Comparison of ENCODE assay signal across 9 cellular contexts in the genomic region with DNA sequence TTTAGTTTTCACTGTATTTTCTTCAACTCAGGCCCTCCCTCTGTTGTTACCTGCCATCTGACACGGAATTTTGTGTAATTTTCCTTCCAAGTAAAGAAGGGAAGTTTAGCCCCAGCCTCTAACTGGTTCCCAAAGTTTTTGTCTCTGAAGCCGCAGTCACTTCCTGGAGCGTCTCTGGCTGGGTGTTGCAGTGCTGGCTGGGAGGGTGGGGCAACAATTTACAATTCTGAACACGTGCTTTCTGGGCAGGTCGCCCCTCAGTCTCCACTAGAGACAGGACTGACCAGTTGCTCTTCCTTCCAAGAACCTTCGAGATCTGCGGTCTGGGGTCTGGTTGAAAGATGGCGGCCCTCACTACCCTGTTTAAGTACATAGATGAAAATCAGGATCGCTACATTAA. TPM values are rescaled to one million over a fixed set of nuclear protein-coding genes. Genes with fewer than 3 reads are reported as not detected.
A peak's percentile ranks its signal among the peaks of the same experiment; 100 is the strongest.
DNase-seq lines count a peak whose midpoint lies in the region; ATAC-seq, FAIRE-seq and TF ChIP-seq lines count a peak whose summit lies in the region.
"Had no signal": no experiment of that assay in that cellular context is flagged by ENCODE, and none has a peak within 500 bp of the region (broad histone marks: within the 10 kb centered on the region; RNA-seq: fewer than 3 reads in every experiment).

No MANE protein-coding gene starts in this region.

- H3F3A ChIP-seq in smooth muscle cell (ENCODE audit: low read depth) = peaks cover 11% of the 10 kb centered on the region

- peak; percentile 73 for DNase-seq in RCC 7860 (ENCODE audit: low spot score)
- DNase-seq in adrenal gland = peak; percentile 29 to 83 (median 52)
- peak; percentile 62 for DNase-seq in hepatocyte (ENCODE audit: low spot score)
- no peak for DNase-seq in smooth muscle cell (lab: John Stamatoyannopoulos, UW; ENCODE audit: unreplicated experiment)
- DNase-seq in NCI-H345 treated with DMSO at 0.1 percent for 48 hours (lab: John Stamatoyannopoulos, UW; ENCODE audit: unreplicated experiment) = no peak
- no peak for DNase-seq in DMS53 (lab: John Stamatoyannopoulos, UW)

- no peaks in the 10 kb centered on the region for H4K20me1 ChIP-seq in hepatocyte (ENCODE audit: insufficient read depth, poor library complexity, severe bottlenecking)
- H4K20me1 ChIP-seq in smooth muscle cell (ENCODE audit: low read depth) = peaks cover 12% of the 10 kb centered on the region

- peak overlapping the region; percentile 4 for H3K9ac ChIP-seq in smooth muscle cell (ENCODE audit: low read depth)

- intact Hi-C loops in adrenal gland (cut with DNase I) = loop anchor here in 1 of 2 donors (10.0 kb wide), 1 partner anchor 95 kb away; a partner anchor contains a TSS

- H3K9me3 ChIP-seq in adrenal gland (replicated peaks in 1 of 3) (no peaks in the 10 kb centered on the region), hepatocyte (ENCODE audit: low read depth) (no peaks in the 10 kb centered on the region), smooth muscle cell (replicated peaks; ENCODE audit: low read depth) (no peaks in the 10 kb centered on the region)

- peak; percentile 31 for ATAC-seq in GM18858 (IDR thresholded peaks at IDR 0.05; ENCODE audit: unreplicated experiment)
- peak; percentile 39 for ATAC-seq in HG02981 (IDR thresholded peaks at IDR 0.05; ENCODE audit: unreplicated experiment)

- TF ChIP-seq CTCF in adrenal gland (IDR thresholded peaks at IDR 0.05) = no peak
- TF ChIP-seq CTCF in hepatocyte (IDR thresholded peaks at IDR 0.05; ENCODE audit: poor library complexity) = no peak
- TF ChIP-seq CTCF in smooth muscle cell (IDR thresholded peaks at IDR 0.05; ENCODE audit: borderline replicate concordance, insufficient read depth, poor library complexity, severe bottlenecking) = no peak

- H3K9me2 ChIP-seq in hepatocyte (replicated peaks; ENCODE audit: insufficient read depth) = no peaks in the 10 kb centered on the region

- WGBS in adrenal gland, 4 donors = 61 to 85% (median 70%) methylated on average over 9 of the region's 9 CpGs
- WGBS in hepatocyte (ENCODE audit: low lambda C conversion rate, missing lambda C conversion rate) = 64% methylated on average over 9 of the region's 9 CpGs
- 53% methylated on average over 9 of the region's 9 CpGs for WGBS in smooth muscle cell (ENCODE audit: low lambda C conversion rate)

- peak overlapping the region in 1 of 4 donors; percentile 35 for H3K4me3 ChIP-seq in adrenal gland
- no peak overlapping the region for H3K4me3 ChIP-seq in hepatocyte
- peak overlapping the region; percentile 31 for H3K4me3 ChIP-seq in smooth muscle cell
- H3K4me3 ChIP-seq: cardiac muscle cell had no signal

- H3K4me1 ChIP-seq in adrenal gland (replicated peaks in 1 of 2) = peaks cover 7 to 9% of the 10 kb centered on the region in 2 donors
- peaks cover 23% of the 10 kb centered on the region for H3K4me1 ChIP-seq in hepatocyte (ENCODE audit: insufficient read depth)
- no peaks in the 10 kb centered on the region for H3K4me1 ChIP-seq in smooth muscle cell (ENCODE audit: low read depth)

- peak overlapping the region; percentile 1 to 85 (median 39) for H3K27ac ChIP-seq in adrenal gland
- H3K27ac ChIP-seq in hepatocyte = peak overlapping the region; percentile 64
- peak overlapping the region; percentile 70 for H3K27ac ChIP-seq in smooth muscle cell (ENCODE audit: low read depth)
- H3K27ac ChIP-seq: cardiac muscle cell had no signal

- H3K79me2 ChIP-seq in hepatocyte (peaks cover 46% of the 10 kb centered on the region), smooth muscle cell (ENCODE audit: low read depth) (peaks cover 20% of the 10 kb centered on the region)

- peaks cover 0 to 28% of the 10 kb centered on the region in 2 donors for H3K36me3 ChIP-seq in adrenal gland (replicated peaks in 1 of 2)
- no peaks in the 10 kb centered on the region for H3K36me3 ChIP-seq in hepatocyte (replicated peaks; ENCODE audit: insufficient read depth, low read depth)
- peaks cover 3% of the 10 kb centered on the region for H3K36me3 ChIP-seq in smooth muscle cell (ENCODE audit: low read depth)

- no peak for TF ChIP-seq POLR2A in adrenal gland (IDR thresholded peaks at IDR 0.05)

- peak; percentile 53 for FAIRE-seq in RCC 7860 (lab: Jason Lieb, UNC)

- no peaks in the 10 kb centered on the region for H3K27me3 ChIP-seq in adrenal gland
- H3K27me3 ChIP-seq in hepatocyte = no peaks in the 10 kb centered on the region
- no peaks in the 10 kb centered on the region for H3K27me3 ChIP-seq in smooth muscle cell (ENCODE audit: low read depth)
- H3K27me3 ChIP-seq: cardiac muscle cell had no signal

- H3K4me2 ChIP-seq in hepatocyte (peak overlapping the region; percentile 60), smooth muscle cell (peak overlapping the region; percentile 78)

- H2AFZ ChIP-seq in hepatocyte = no peak overlapping the region
- no peak overlapping the region for H2AFZ ChIP-seq in smooth muscle cell (ENCODE audit: low read depth)

RNA-seq across cellular contexts. Expression of a gene that starts 3.5 kb away (rescaled TPM):
- total RNA-seq in adrenal gland = 100 to 1,000 TPM in 5 of 8 donors, 10 to 100 TPM in 3; 64.8 to 159 (median 105) TPM
- 100 to 1,000 TPM in 1 of 3 donors, 10 to 100 TPM in 2; 49.7 to 105 (median 52.4) TPM for polyA plus RNA-seq in adrenal gland
- 95.7 and 101 TPM in 2 replicates for total RNA-seq in hepatocyte
- polyA plus RNA-seq in hepatocyte = 122 and 135 TPM in 2 replicates
- total RNA-seq in smooth muscle cell = 48.0 and 73.4 TPM in 2 replicates
- 64.1 and 81.1 TPM in 2 replicates for polyA plus RNA-seq in smooth muscle cell

RNA-seq across cellular contexts. Expression of a gene that starts 34.7 kb away (rescaled TPM):
- total RNA-seq in adrenal gland (not detected), hepatocyte (not detected in 2 replicates), smooth muscle cell (0.18 TPM in 1 of 2 replicates, not detected in the other)
- polyA plus RNA-seq in adrenal gland (under 1 TPM in 2 of 3 donors, not detected in 1; 0.16 to 0.27 TPM), hepatocyte (0.23 and 0.74 TPM in 2 replicates), smooth muscle cell (not detected in 2 replicates)
- total RNA-seq: cardiac muscle cell had no signal
- polyA plus RNA-seq: cardiac muscle cell had no signal

RNA-seq across cellular contexts. Expression of a gene that starts 42.5 kb away (rescaled TPM):
- under 1 TPM in 1 of 8 donors, not detected in 7; 0.37 TPM for total RNA-seq in adrenal gland
- polyA plus RNA-seq in adrenal gland = under 1 TPM in 1 of 3 donors, not detected in 2; 0.17 TPM
- total RNA-seq in hepatocyte = 0.40 and 0.56 TPM in 2 replicates
- polyA plus RNA-seq in hepatocyte = 0.28 and 0.73 TPM in 2 replicates
- not detected in 2 replicates for total RNA-seq in smooth muscle cell
- not detected in 2 replicates for polyA plus RNA-seq in smooth muscle cell
- total RNA-seq: cardiac muscle cell had no signal
- polyA plus RNA-seq: cardiac muscle cell had no signal

Comparison
In these comparisons a context has a peak if more than half of its experiments do, and no peak if none do; other contexts are left out.
1. DNase-seq: peak in RCC 7860 (single experiment), adrenal gland (7 of 7) and hepatocyte (single experiment); none in smooth muscle cell (single experiment), NCI-H345 treated with DMSO at 0.1 percent for 48 hours (single experiment) and DMS53 (single experiment).
2. Peak in every context shown above with its lines, with median percentiles within 50 percentile points of each other: H3K27ac ChIP-seq.